In the genomic region with DNA sequence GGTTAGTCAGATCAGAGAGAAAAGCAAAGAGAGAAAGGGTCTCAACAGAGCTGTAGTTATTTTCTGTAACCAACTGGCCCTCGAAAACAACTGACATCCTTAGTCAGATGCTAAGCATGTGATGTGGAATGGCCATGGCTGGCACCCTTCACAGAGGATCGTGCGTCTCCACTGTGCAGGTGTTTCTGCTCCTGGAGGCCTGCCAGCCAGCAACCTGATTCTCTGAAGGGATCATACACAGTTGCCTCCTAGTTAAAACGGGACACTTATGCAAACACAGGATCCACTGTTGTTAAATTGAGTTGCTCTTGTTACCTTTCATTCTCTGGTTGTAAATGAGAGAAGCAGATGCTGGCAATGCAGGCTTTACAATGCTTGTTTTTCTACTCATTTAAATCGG, we compare ENCODE assay signal across 15 cellular contexts.
DNase-seq lines count a peak whose midpoint lies in the region; TF ChIP-seq lines count a peak whose summit lies in the region.
"Had no signal": no experiment of that assay in that cellular context is flagged by ENCODE, and none has a peak within 500 bp of the region (broad histone marks: within the 10 kb centered on the region; RNA-seq: fewer than 3 reads in every experiment).

No MANE protein-coding gene starts in this region.

- WGBS in hepatocyte (ENCODE audit: low lambda C conversion rate, missing lambda C conversion rate): 65% methylated on average over 5 of the region's 5 CpGs
- 13 to 65% methylated on average over 5 of the region's 5 CpGs for WGBS in sigmoid colon, 2 donors

- no peaks in the 10 kb centered on the region for H4K20me1 ChIP-seq in hepatocyte (ENCODE audit: insufficient read depth, poor library complexity, severe bottlenecking)

- H3K4me3 ChIP-seq in BE2C (ENCODE audit: low read depth, low read length) (no peak overlapping the region), hepatocyte (no peak overlapping the region), sigmoid colon (no peak overlapping the region)
- H3K4me3 ChIP-seq: A549, ovary, SK-N-MC had no signal

- H3K36me3 ChIP-seq in BE2C: no peaks in the 10 kb centered on the region
- H3K36me3 ChIP-seq in hepatocyte (replicated peaks; ENCODE audit: insufficient read depth, low read depth): no peaks in the 10 kb centered on the region
- no peaks in the 10 kb centered on the region for H3K36me3 ChIP-seq in sigmoid colon
- H3K36me3 ChIP-seq: ovary had no signal

- no peaks in the 10 kb centered on the region for H3K79me2 ChIP-seq in hepatocyte

- intact Hi-C loops in sigmoid colon (cut with DNase I): no loop called here

- H3K4me1 ChIP-seq in BE2C (no peaks in the 10 kb centered on the region), hepatocyte (ENCODE audit: insufficient read depth) (no peaks in the 10 kb centered on the region), sigmoid colon (no peaks in the 10 kb centered on the region)

- no peak for TF ChIP-seq EP300 in sigmoid colon (IDR thresholded peaks at IDR 0.05)

- H3K27ac ChIP-seq in hepatocyte: no peak overlapping the region
- no peak overlapping the region for H3K27ac ChIP-seq in sigmoid colon
- H3K27ac ChIP-seq: A549, HL-60, ovary, SK-N-MC had no signal

- H2AFZ ChIP-seq in hepatocyte: no peak overlapping the region

- TF ChIP-seq CTCF in BE2C (IDR thresholded peaks at IDR 0.05; ENCODE audit: low read depth, low read length) (no peak), hepatocyte (IDR thresholded peaks at IDR 0.05; ENCODE audit: poor library complexity) (no peak), sigmoid colon (IDR thresholded peaks at IDR 0.05) (no peak)

- H3K4me2 ChIP-seq in hepatocyte: no peak overlapping the region
- H3K4me2 ChIP-seq: A549 had no signal

- H3K27me3 ChIP-seq in BE2C (no peaks in the 10 kb centered on the region), hepatocyte (no peaks in the 10 kb centered on the region), sigmoid colon (no peaks in the 10 kb centered on the region)
- H3K27me3 ChIP-seq: ovary had no signal

- DNase-seq in BE2C (peak; percentile 8), NCI-H1417 treated with DMSO at 0.1 percent for 48 hours (lab: John Stamatoyannopoulos, UW) (peak; percentile 11), NCI-H510A (lab: John Stamatoyannopoulos, UW) (peak; percentile 82), hepatocyte (ENCODE audit: low spot score) (peak; percentile 11), sigmoid colon (no peak), CD1c-positive myeloid dendritic cell (ENCODE audit: extremely low spot score) (no peak), LoVo (ENCODE audit: low spot score) (no peak)
- DNase-seq in activated CD8-positive, alpha-beta memory T cell treated with anti-CD3 and anti-CD28 coated beads, Interleukin-2, amount 50 U/mL, for 4 hours: no peak
- DNase-seq: activated naive CD4-positive, alpha-beta T cell; CD8-positive, alpha-beta memory T cell; Karpas-422; ovary had no signal

- H3K9me2 ChIP-seq in hepatocyte (replicated peaks; ENCODE audit: insufficient read depth): no peaks in the 10 kb centered on the region

- TF ChIP-seq POLR2A in sigmoid colon (IDR thresholded peaks at IDR 0.05): no peak

- H3K9me3 ChIP-seq in BE2C: no peaks in the 10 kb centered on the region; the same call in 1 of the 2 replicates
- H3K9me3 ChIP-seq in hepatocyte (ENCODE audit: low read depth): no peaks in the 10 kb centered on the region
- H3K9me3 ChIP-seq in sigmoid colon: peaks cover 0 to 4% (median 0%) of the 10 kb centered on the region in 4 donors
- H3K9me3 ChIP-seq: A549, ovary had no signal

Comparison
In these comparisons a context has a peak if more than half of its experiments do, and no peak if none do; other contexts are left out.
1. DNase-seq: peak in BE2C (single experiment), NCI-H1417 treated with DMSO at 0.1 percent for 48 hours (single experiment), NCI-H510A (single experiment) and hepatocyte (single experiment); none in activated CD8-positive, alpha-beta memory T cell treated with anti-CD3 and anti-CD28 coated beads, Interleukin-2, amount 50 U/mL, for 4 hours (single experiment), sigmoid colon (single experiment), CD1c-positive myeloid dendritic cell (single experiment) and LoVo (single experiment).